Comparison of ENCODE assay signal across 8 cellular contexts in genomic region chr3:185677146-185677829, GRCh38.
A peak's percentile ranks its signal among the peaks of the same experiment; 100 is the strongest.
DNase-seq lines count a peak whose midpoint lies in the region; ATAC-seq and TF ChIP-seq lines count a peak whose summit lies in the region.

No MANE protein-coding gene starts in this region.

- TF ChIP-seq CTCF in fibroblast of villous mesenchyme (IDR thresholded peaks at IDR 0.05; ENCODE audit: insufficient read depth, low read depth, low read length) = peak; percentile 90
- peak; percentile 83 for TF ChIP-seq CTCF in retinal pigment epithelial cell (conservative IDR thresholded peaks at IDR 0.05; ENCODE audit: low read depth, low read length)

- no peak overlapping the region for H3K4me3 ChIP-seq in fibroblast of villous mesenchyme (ENCODE audit: low read depth, low read length)
- H3K4me3 ChIP-seq in retinal pigment epithelial cell (ENCODE audit: low read length) = no peak overlapping the region

- DNase-seq in SIG-M5 treated with dmso at 0.1 percent for 504 hours (lab: John Stamatoyannopoulos, UW; ENCODE audit: unreplicated experiment) (peak; percentile 78), SIG-M5 (lab: John Stamatoyannopoulos, UW) (no peak), LoVo (ENCODE audit: low spot score) (peak; percentile 53), SK-N-DZ (ENCODE audit: low spot score) (peak; percentile 53), fibroblast of villous mesenchyme (ENCODE audit: low read depth) (peak; percentile 77), retinal pigment epithelial cell (ENCODE audit: low read depth) (no peak), activated T-cell treated with anti-CD3 and anti-CD28 coated beads for 4 hours (no peak)

- no peak for ATAC-seq in HG03457 (IDR thresholded peaks at IDR 0.05; ENCODE audit: unreplicated experiment)

Comparison
In these comparisons a context has a peak if more than half of its experiments do, and no peak if none do; other contexts are left out.
1. DNase-seq: peak in SIG-M5 treated with dmso at 0.1 percent for 504 hours (single experiment), LoVo (single experiment), SK-N-DZ (single experiment) and fibroblast of villous mesenchyme (single experiment); none in SIG-M5 (single experiment), retinal pigment epithelial cell (single experiment) and activated T-cell treated with anti-CD3 and anti-CD28 coated beads for 4 hours (single experiment).